ENCODE assay signal across 24 cellular contexts in genomic region chr3:134480546-134480945, GRCh38.
"Had no signal": no experiment of that assay in that cellular context is flagged by ENCODE, and none has a peak within 500 bp of the region (broad histone marks: within the 10 kb centered on the region; RNA-seq: fewer than 3 reads in every experiment).

No MANE protein-coding gene starts in this region.

- H3K9ac ChIP-seq: parathyroid adenoma had no signal

- H3K27me3 Mint-ChIP-seq: activated B cell treated with CpG ODN at 0.5 μM for 24 hours; activated CD4-positive, alpha-beta T cell treated with anti-CD3 and anti-CD28 coated beads for 36 hours; activated T-cell treated with anti-CD3 and anti-CD28 coated beads, Interleukin-2, amount 50 U/mL, for 24 hours; activated T-helper 17 cell treated with anti-CD3 and anti-CD28 coated beads, Interleukin-2, amount 50 U/mL, for 72 hours; stimulated activated naive CD8-positive, alpha-beta T cell treated with anti-CD3 and anti-CD28 coated beads, Interleukin-15, amount 100 ng/mL, for 72 hours had no signal

- H3K27me3 ChIP-seq: foreskin keratinocyte, left lung, tibial artery had no signal

- H3K4me1 ChIP-seq: parathyroid adenoma had no signal

- H3K4me3 Mint-ChIP-seq: activated B cell treated with CpG ODN at 0.5 μM for 24 hours; activated CD4-positive, alpha-beta T cell treated with anti-CD3 and anti-CD28 coated beads for 36 hours; activated T-cell treated with anti-CD3 and anti-CD28 coated beads, Interleukin-2, amount 50 U/mL, for 24 hours; activated T-helper 17 cell treated with anti-CD3 and anti-CD28 coated beads, Interleukin-2, amount 50 U/mL, for 72 hours; immature natural killer cell; nephron; stimulated activated naive CD8-positive, alpha-beta T cell treated with anti-CD3 and anti-CD28 coated beads, Interleukin-15, amount 100 ng/mL, for 72 hours had no signal

- H3K27ac Mint-ChIP-seq: activated B cell treated with CpG ODN at 0.5 μM for 24 hours; stimulated activated naive CD8-positive, alpha-beta T cell treated with anti-CD3 and anti-CD28 coated beads, Interleukin-15, amount 100 ng/mL, for 72 hours had no signal

- ATAC-seq: activated CD4-positive, alpha-beta T cell treated with anti-CD3 and anti-CD28 coated beads for 36 hours; activated T-helper 17 cell treated with anti-CD3 and anti-CD28 coated beads, Interleukin-2, amount 50 U/mL, for 72 hours; foreskin keratinocyte; left lung; stimulated activated naive CD8-positive, alpha-beta T cell treated with anti-CD3 and anti-CD28 coated beads, Interleukin-15, amount 100 ng/mL, for 72 hours had no signal

- DNase-seq: activated B cell treated with CpG ODN at 0.5 μM for 24 hours; activated CD4-positive, alpha-beta T cell treated with anti-CD3 and anti-CD28 coated beads for 36 hours; activated CD4-positive, alpha-beta T cell treated with anti-CD3 and anti-CD28 coated beads, Interleukin-2, amount 50 U/mL, for 4 hours; activated CD8-positive, alpha-beta memory T cell treated with anti-CD3 and anti-CD28 coated beads for 24 hours; activated CD8-positive, alpha-beta memory T cell treated with anti-CD3 and anti-CD28 coated beads, Interleukin-2, amount 50 U/mL, for 4 hours; activated T-cell treated with anti-CD3 and anti-CD28 coated beads, Interleukin-2, amount 50 U/mL, for 24 hours; amniotic stem cell; dermis blood vessel endothelial cell; effector CD8-positive, alpha-beta T cell; erythroblast; foreskin keratinocyte; immature natural killer cell; left lung; mammary epithelial cell; stimulated activated CD4-positive, alpha-beta T cell treated with anti-CD3 and anti-CD28 coated beads, Interleukin-12 subunit alpha, Interleukin-12 subunit beta, amount 100 ng/mL, for 4 hours; stimulated activated CD4-positive, alpha-beta T cell treated with anti-CD3 and anti-CD28 coated beads, Interleukin-4, amount 100 ng/mL, for 4 hours; stimulated activated naive CD8-positive, alpha-beta T cell treated with anti-CD3 and anti-CD28 coated beads, Interleukin-15, amount 100 ng/mL, for 72 hours; T-helper 1 cell; T-helper 9 cell; tibial artery had no signal

- H3K9me3 ChIP-seq: left lung, tibial artery had no signal

- H3K4me3 ChIP-seq: left lung, tibial artery had no signal

- H3K9me3 Mint-ChIP-seq: activated B cell treated with CpG ODN at 0.5 μM for 24 hours; activated naive CD4-positive, alpha-beta T cell treated with anti-CD3 and anti-CD28 coated beads, Interleukin-2, amount 50 U/mL, for 72 hours; activated T-cell treated with anti-CD3 and anti-CD28 coated beads, Interleukin-2, amount 50 U/mL, for 24 hours; activated T-helper 17 cell treated with anti-CD3 and anti-CD28 coated beads, Interleukin-2, amount 50 U/mL, for 72 hours; immature natural killer cell; nephron; stimulated activated naive CD8-positive, alpha-beta T cell treated with anti-CD3 and anti-CD28 coated beads, Interleukin-15, amount 100 ng/mL, for 72 hours had no signal

- H3K27ac ChIP-seq: foreskin keratinocyte, left lung, parathyroid adenoma, tibial artery had no signal
